28 cellular contexts compared by ENCODE assay signal in the genomic region with DNA sequence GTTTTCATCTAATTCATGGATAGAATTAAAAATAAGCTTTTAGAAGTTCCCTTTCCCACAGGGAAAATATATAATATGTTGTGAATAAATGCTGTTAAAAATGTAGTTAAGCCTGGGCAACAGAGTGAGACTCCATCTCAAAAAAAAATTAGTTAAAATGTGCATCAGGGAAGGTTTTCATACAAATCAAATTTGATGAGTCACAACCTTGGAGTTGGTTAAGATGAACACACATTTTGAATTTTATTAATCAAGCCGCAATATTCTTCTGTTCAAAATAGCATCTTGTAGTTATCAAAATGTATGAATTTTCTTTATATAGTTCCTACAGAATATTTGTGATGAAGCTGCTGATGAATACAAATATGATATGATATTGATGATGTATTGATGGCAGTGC.
"Had no signal": no experiment of that assay in that cellular context is flagged by ENCODE, and none has a peak within 500 bp of the region (broad histone marks: within the 10 kb centered on the region; RNA-seq: fewer than 3 reads in every experiment).

No MANE protein-coding gene starts in this region.

- H3K36me3 ChIP-seq: brain microvascular endothelial cell, esophagus muscularis mucosa, gastroesophageal sphincter, heart right ventricle had no signal

- DNase-seq: activated CD4-positive, alpha-beta memory T cell treated with anti-CD3 and anti-CD28 coated beads, Interleukin-2, amount 10 ng/mL, durations not matched to agents 7 days and 5 days; activated CD4-positive, alpha-beta T cell treated with anti-CD3 and anti-CD28 coated beads for 1 hour; activated CD4-positive, alpha-beta T cell treated with anti-CD3 and anti-CD28 coated beads for 4 hours; activated CD4-positive, alpha-beta T cell treated with anti-CD3 and anti-CD28 coated beads, Interleukin-2, amount 10 ng/mL, durations not matched to agents 7 days and 5 days; activated CD4-positive, alpha-beta T cell treated with anti-CD3 and anti-CD28 coated beads, Interleukin-2, amount 50 U/mL, for 4 hours; activated gamma-delta T cell; activated naive CD4-positive, alpha-beta T cell; activated naive CD4-positive, alpha-beta T cell treated with anti-CD3 and anti-CD28 coated beads, Interleukin-2, amount 50 U/mL, for 16 hours; activated T-cell treated with anti-CD3 and anti-CD28 coated beads for 4 hours; activated T-cell treated with anti-CD3 and anti-CD28 coated beads, Interleukin-2, amount 50 U/mL, for 24 hours; activated T-cell treated with anti-CD3 and anti-CD28 coated beads, Interleukin-2, amount 50 U/mL, for 72 hours; amniotic stem cell; anterior cingulate cortex; brain microvascular endothelial cell; dorsolateral prefrontal cortex; effector memory CD4-positive, alpha-beta T cell; erythroblast; foreskin melanocyte; heart right ventricle; T-helper 2 cell had no signal

- H3K4me3 ChIP-seq: coronary artery, dorsolateral prefrontal cortex, esophagus muscularis mucosa, gastroesophageal sphincter, heart right ventricle had no signal

- H3K27ac ChIP-seq: brain microvascular endothelial cell, coronary artery, dorsolateral prefrontal cortex, esophagus muscularis mucosa, gastroesophageal sphincter, heart right ventricle, VCaP had no signal

- FAIRE-seq: astrocyte, bronchial epithelial cell, TTC549 had no signal

- H3K27me3 ChIP-seq: brain microvascular endothelial cell, dorsolateral prefrontal cortex, esophagus muscularis mucosa, gastroesophageal sphincter, heart right ventricle had no signal

- H3K9me3 ChIP-seq: esophagus muscularis mucosa, gastroesophageal sphincter had no signal

- ATAC-seq: activated T-cell treated with anti-CD3 and anti-CD28 coated beads, Interleukin-2, amount 50 U/mL, for 72 hours; gastroesophageal sphincter; heart right ventricle; WTC11 had no signal
